Comparison of ENCODE assay signal across 1 cellular context in genomic region chr19:47381653-47382279, GRCh38.
TF ChIP-seq lines count a peak whose summit lies in the region.

No MANE protein-coding gene starts in this region.

TF ChIP-seq in HepG2, 621 proteins besides CTCF, POLR2A, EP300 and RAD21:
- TF ChIP-seq NBN (conservative IDR thresholded peaks at IDR 0.05) (no peak), ZFP36 (IDR thresholded peaks at IDR 0.05; ENCODE audit: borderline replicate concordance, low read depth, low read length, partially characterized antibody) (peak; percentile 70), RARA (CRISPR knock-in tag; IDR thresholded peaks at IDR 0.05) (no peak)
